Comparison of ENCODE assay signal across 8 cellular contexts in the genomic region with DNA sequence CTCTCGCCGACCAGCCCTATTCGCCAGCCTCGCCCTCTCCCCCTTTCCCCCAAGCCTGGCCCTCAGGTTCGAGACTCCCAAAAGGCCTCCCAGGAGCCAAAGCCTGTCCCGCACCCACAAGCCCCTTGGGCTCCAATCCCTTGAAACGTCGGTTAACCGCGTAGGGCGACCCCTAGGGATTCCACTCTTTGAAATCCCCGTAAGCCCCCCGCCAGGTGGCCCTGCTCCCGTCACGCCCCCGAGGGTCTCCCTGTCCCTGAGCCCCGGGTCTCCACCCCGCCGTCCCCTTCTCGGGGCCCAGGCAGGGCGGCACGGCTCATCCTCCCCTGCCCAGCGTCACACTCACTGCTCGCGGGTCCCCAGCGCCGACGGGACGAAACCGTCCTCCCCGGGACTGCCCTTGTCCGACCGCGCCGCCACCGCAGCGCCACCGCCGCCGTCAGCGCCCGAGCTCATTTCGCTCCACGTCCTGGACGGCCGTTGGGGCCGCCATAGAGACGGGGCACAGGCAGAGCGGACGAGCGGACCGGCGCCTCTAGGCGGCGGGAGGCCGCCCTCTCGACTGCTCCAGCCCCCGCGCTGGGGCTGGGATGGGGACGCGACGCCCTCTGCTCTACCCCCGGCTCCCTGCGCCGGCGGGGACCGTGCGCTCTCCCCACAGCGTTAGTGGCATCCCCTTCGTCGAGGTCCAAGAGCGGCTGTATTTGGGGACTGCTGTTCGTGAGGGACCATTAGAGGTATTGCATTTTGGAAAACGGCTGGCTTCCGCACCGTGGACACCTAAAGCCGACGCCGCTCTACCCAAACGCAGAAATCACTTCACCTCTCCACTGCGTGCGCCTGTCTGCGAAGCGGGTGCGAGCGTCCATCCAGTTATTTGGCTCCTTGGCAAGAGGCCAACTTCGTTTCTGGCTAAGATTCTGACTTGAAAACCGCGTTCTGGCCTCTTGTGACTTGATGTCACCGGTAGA. TPM values are rescaled to one million over a fixed set of nuclear protein-coding genes. Genes with fewer than 3 reads are reported as not detected.
DNase-seq lines count a peak whose midpoint lies in the region; ATAC-seq lines count a peak whose summit lies in the region.

A gene (minus strand): TSS at position 510 of the 971 bp plus-strand sequence. CDS start 54 bp downstream, at position 456.

- DNase-seq in COR-L47 (lab: John Stamatoyannopoulos, UW) (peak; percentile 59), HS-27A (ENCODE audit: low read depth) (peak; percentile 35), NOMO-1 treated with dmso at 0.1 percent for 144 hours (lab: John Stamatoyannopoulos, UW; ENCODE audit: unreplicated experiment) (peak; percentile 81)
- peak; percentile 59 to 72 (median 69) for DNase-seq in activated CD8-positive, alpha-beta memory T cell treated with anti-CD3 and anti-CD28 coated beads for 48 hours (ENCODE audit: low read depth in 2 of 3, low spot score in 2 of 3)
- peak; percentile 61 to 71 for DNase-seq in stimulated activated CD8-positive, alpha-beta memory T cell treated with anti-CD3 and anti-CD28 coated beads, Interleukin-15, amount 100 ng/mL, for 4 hours (ENCODE audit: low read depth in 2 of 2)

- 1% methylated on average over 77 to 82 of the region's 90 CpGs for WGBS in mesodermal cell (ENCODE audit: insufficient coverage in 2 of 2), 2 experiments

- H3K4me3 ChIP-seq in endocrine pancreas (ENCODE audit: control insufficient read depth, insufficient read depth, low read length) = peak within 1 kb of the TSS; percentile 92
- H3K4me3 ChIP-seq in mesodermal cell (ENCODE audit: extremely low read depth, insufficient read depth, low read length, poor library complexity, severe bottlenecking) = peak within 1 kb of the TSS; percentile 91

- H3K9me3 ChIP-seq in endocrine pancreas (ENCODE audit: control insufficient read depth, low read length) (no peaks in the 10 kb centered on the region), mesodermal cell (ENCODE audit: control insufficient read depth, low read length) (no peaks in the 10 kb centered on the region)

- H3K9ac ChIP-seq in endocrine pancreas (ENCODE audit: control insufficient read depth, insufficient read depth, low read length) = peak within 1 kb of the TSS; percentile 96

- no peaks in the 10 kb centered on the region for H3K27me3 ChIP-seq in endocrine pancreas (ENCODE audit: control insufficient read depth, insufficient read depth, low read length)

- H3K36me3 ChIP-seq in endocrine pancreas (ENCODE audit: control insufficient read depth, insufficient read depth, low read length) = no peaks in the 10 kb centered on the region
- peaks cover 33% of the 10 kb centered on the region for H3K36me3 ChIP-seq in mesodermal cell (ENCODE audit: control insufficient read depth, insufficient read depth, low read length)

- ATAC-seq in GM19468 (IDR thresholded peaks at IDR 0.05; ENCODE audit: extremely low read depth, unreplicated experiment) = peak; percentile 83

- H3K4me1 ChIP-seq in endocrine pancreas (ENCODE audit: control insufficient read depth, insufficient read depth, low read length) (no peaks in the 10 kb centered on the region), mesodermal cell (ENCODE audit: control insufficient read depth, insufficient read depth, low read length, poor library complexity, severe bottlenecking) (no peaks in the 10 kb centered on the region)

- H3K27ac ChIP-seq in mesodermal cell (ENCODE audit: low read depth, low read length, severe bottlenecking) = peak within 1 kb of the TSS; percentile 92

RNA-seq across cellular contexts. Expression of the gene that starts here (rescaled TPM):
- 30.3 TPM for polyA plus RNA-seq in mesodermal cell (2013, experiment 1 of 2)
- 29.8 TPM for polyA plus RNA-seq in mesodermal cell (2013, experiment 2 of 2)

Comparison
In these comparisons a context has a peak if more than half of its experiments do, and no peak if none do; other contexts are left out.
1. Peak in every context shown above with its lines: DNase-seq, ATAC-seq, H3K4me3 ChIP-seq and H3K27ac ChIP-seq.